Comparison of ENCODE assay signal across 17 cellular contexts in the genomic region with DNA sequence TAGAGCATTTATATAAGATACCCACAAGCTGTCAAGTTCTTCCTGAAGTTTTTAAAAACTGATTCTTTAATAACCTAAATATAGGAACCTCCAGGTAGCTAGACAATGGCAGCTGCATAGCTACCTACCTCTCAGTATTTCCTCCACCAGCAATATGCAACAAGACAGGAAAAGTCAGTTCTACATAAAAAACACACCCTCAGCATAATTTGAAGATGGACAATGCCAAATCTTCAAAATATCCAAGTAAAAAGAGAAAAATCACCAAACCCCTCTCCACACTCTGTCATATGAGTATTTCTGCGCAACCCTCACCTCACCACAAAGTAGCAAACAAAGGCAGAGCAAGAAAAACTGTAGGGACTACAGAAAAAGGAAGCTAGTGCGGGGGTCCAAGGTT. TPM values are rescaled to one million over a fixed set of nuclear protein-coding genes. Genes with fewer than 3 reads are reported as not detected.
A peak's percentile ranks its signal among the peaks of the same experiment; 100 is the strongest.
DNase-seq lines count a peak whose midpoint lies in the region; ATAC-seq and TF ChIP-seq lines count a peak whose summit lies in the region.
"Had no signal": no experiment of that assay in that cellular context is flagged by ENCODE, and none has a peak within 500 bp of the region (broad histone marks: within the 10 kb centered on the region; RNA-seq: fewer than 3 reads in every experiment).

No MANE protein-coding gene starts in this region.

- POLR2A ChIA-PET in Caco-2 (lab: Charles Lee), result no interaction called here

- peak overlapping the region; percentile 31 for H3K27ac Mint-ChIP-seq in activated T-cell treated with anti-CD3 and anti-CD28 coated beads, Interleukin-2, amount 50 U/mL, for 72 hours
- peak overlapping the region; percentile 55 for H3K27ac Mint-ChIP-seq in Caco-2 (ENCODE audit: unreplicated experiment)

- H3K27me3 ChIP-seq in Caco-2 (replicated peaks; ENCODE audit: control insufficient read depth, insufficient read depth, low read length), result no peaks in the 10 kb centered on the region
- H3K27me3 ChIP-seq in liver (ENCODE audit: control insufficient read depth in 4 of 4, insufficient read depth in 4 of 4, low read length in 3 of 4), result no peaks in the 10 kb centered on the region

- no peaks in the 10 kb centered on the region for H3K27me3 Mint-ChIP-seq in activated T-cell treated with anti-CD3 and anti-CD28 coated beads, Interleukin-2, amount 50 U/mL, for 72 hours (ENCODE audit: low read depth)
- no peaks in the 10 kb centered on the region for H3K27me3 Mint-ChIP-seq in activated T-cell treated with anti-CD3 and anti-CD28 coated beads, Interleukin-2, amount 50 U/mL, for 4 hours (ENCODE audit: low read depth)
- no peaks in the 10 kb centered on the region for H3K27me3 Mint-ChIP-seq in Caco-2 (ENCODE audit: insufficient read depth, unreplicated experiment)

- CTCF ChIA-PET in Caco-2 (lab: Charles Lee), result no interaction called here

- intact Hi-C loops in Caco-2 (cut with micrococcal nuclease; ENCODE audit: unreplicated experiment), result no loop called here

- no peak overlapping the region for H3K9ac ChIP-seq in liver (ENCODE audit: low read depth in 1 of 2, low read length in 2 of 2)

- H3K4me3 Mint-ChIP-seq in activated T-cell treated with anti-CD3 and anti-CD28 coated beads, Interleukin-2, amount 50 U/mL, for 72 hours, result no peak overlapping the region
- no peak overlapping the region for H3K4me3 Mint-ChIP-seq in activated T-cell treated with anti-CD3 and anti-CD28 coated beads, Interleukin-2, amount 50 U/mL, for 4 hours
- H3K4me3 Mint-ChIP-seq in Caco-2 (ENCODE audit: unreplicated experiment), result peak overlapping the region; percentile 2
- H3K4me3 Mint-ChIP-seq: CD4-positive, alpha-beta memory T cell; H9 had no signal

- H3K9me3 Mint-ChIP-seq in activated T-cell treated with anti-CD3 and anti-CD28 coated beads, Interleukin-2, amount 50 U/mL, for 72 hours, result no peaks in the 10 kb centered on the region
- no peaks in the 10 kb centered on the region for H3K9me3 Mint-ChIP-seq in activated T-cell treated with anti-CD3 and anti-CD28 coated beads, Interleukin-2, amount 50 U/mL, for 4 hours
- H3K9me3 Mint-ChIP-seq in Caco-2 (ENCODE audit: unreplicated experiment), result no peaks in the 10 kb centered on the region

- H3K9me3 ChIP-seq in Caco-2 (no peaks in the 10 kb centered on the region; the same call in 1 of the 2 replicates), liver (ENCODE audit: control insufficient read depth in 4 of 4, low read length in 3 of 4) (no peaks in the 10 kb centered on the region)

- no peak for ATAC-seq in activated T-cell treated with anti-CD3 and anti-CD28 coated beads, Interleukin-2, amount 50 U/mL, for 72 hours (replicated peaks in 1 of 2)
- no peak for ATAC-seq in activated T-cell treated with anti-CD3 and anti-CD28 coated beads, Interleukin-2, amount 50 U/mL, for 4 hours
- no peak for ATAC-seq in HG03139 (IDR thresholded peaks at IDR 0.05; ENCODE audit: unreplicated experiment)
- ATAC-seq: GM12878 had no signal

- H3K4me1 Mint-ChIP-seq in activated T-cell treated with anti-CD3 and anti-CD28 coated beads, Interleukin-2, amount 50 U/mL, for 72 hours (ENCODE audit: low read depth), result no peaks in the 10 kb centered on the region
- H3K4me1 Mint-ChIP-seq in activated T-cell treated with anti-CD3 and anti-CD28 coated beads, Interleukin-2, amount 50 U/mL, for 4 hours (ENCODE audit: low read depth), result peaks cover 12% of the 10 kb centered on the region
- H3K4me1 Mint-ChIP-seq in Caco-2 (ENCODE audit: low read depth, unreplicated experiment), result peaks cover 14% of the 10 kb centered on the region

- 90% methylated on average over 2 of the region's 2 CpGs for WGBS in liver

- TF ChIP-seq RAD21 in liver (IDR thresholded peaks at IDR 0.05), result no peak

- no peak for DNase-seq in activated T-cell treated with anti-CD3 and anti-CD28 coated beads, Interleukin-2, amount 50 U/mL, for 72 hours
- no peak for DNase-seq in activated T-cell treated with anti-CD3 and anti-CD28 coated beads, Interleukin-2, amount 50 U/mL, for 4 hours
- no peak for DNase-seq in Caco-2
- peak; percentile 14 for DNase-seq in RPMI8226
- no peak for DNase-seq in amniotic stem cell (lab: John Stamatoyannopoulos, UW)
- no peak for DNase-seq in NCI-H510A (lab: John Stamatoyannopoulos, UW)
- DNase-seq: AML-193; Calu3; CD4-positive, alpha-beta memory T cell; DMS79 treated with DMSO at 0.1 percent for 48 hours; EL; H9; KBM-7 had no signal

- no peak for TF ChIP-seq CTCF in Caco-2 (IDR thresholded peaks at IDR 0.05; ENCODE audit: insufficient read depth in 1 of 2, low read depth in 1 of 2, low read length in 1 of 2, severe bottlenecking in 1 of 2, unreplicated experiment in 1 of 2)
- TF ChIP-seq CTCF in liver (IDR thresholded peaks at IDR 0.05; ENCODE audit: low read depth, low read length, missing input control), result no peak

- H3K4me1 ChIP-seq in Caco-2 (peaks cover 28% of the 10 kb centered on the region), liver (ENCODE audit: control insufficient read depth in 4 of 4, insufficient read depth in 4 of 4, low read length in 3 of 4) (peaks cover 0 to 20% (median 5%) of the 10 kb centered on the region in 4 donors)

- H3K36me3 ChIP-seq in Caco-2 (ENCODE audit: control insufficient read depth, insufficient read depth, low read length) (no peaks in the 10 kb centered on the region; the same call in 1 of the 2 replicates), liver (ENCODE audit: control insufficient read depth in 4 of 4, insufficient read depth in 3 of 4, low read depth in 1 of 4, low read length in 3 of 4) (peaks cover 0 to under 1% (median 0%) of the 10 kb centered on the region in 4 donors)

- BruUV-seq in Caco-2 (replicated peaks; lab: Mats Ljungman, UMichigan), result no TSS peak

- H3K27ac ChIP-seq in liver (ENCODE audit: low read depth in 1 of 2, low read length in 2 of 2), result peak overlapping the region; percentile 56 to 92

- H3K4me3 ChIP-seq in Caco-2 (ENCODE audit: low read depth, low read length) (no peak overlapping the region), liver (ENCODE audit: low read depth in 1 of 3, low read length in 3 of 3) (no peak overlapping the region)
- H3K4me3 ChIP-seq: GM12878 had no signal

- H3K36me3 Mint-ChIP-seq in activated T-cell treated with anti-CD3 and anti-CD28 coated beads, Interleukin-2, amount 50 U/mL, for 72 hours (ENCODE audit: insufficient read depth in 2 of 2), result peaks cover 0 to 2% of the 10 kb centered on the region in 2 donors
- H3K36me3 Mint-ChIP-seq in activated T-cell treated with anti-CD3 and anti-CD28 coated beads, Interleukin-2, amount 50 U/mL, for 4 hours (ENCODE audit: insufficient read depth), result no peaks in the 10 kb centered on the region
- H3K36me3 Mint-ChIP-seq in Caco-2 (ENCODE audit: insufficient read depth, unreplicated experiment), result peaks cover 9% of the 10 kb centered on the region
- H3K36me3 Mint-ChIP-seq: CD14-positive monocyte had no signal

TF ChIP-seq in liver, 16 proteins besides CTCF, POLR2A, EP300 and RAD21 (continues in another document):
- TF ChIP-seq FOXA2 (IDR thresholded peaks at IDR 0.05), result no peak
- no peak for TF ChIP-seq FOXA1 (IDR thresholded peaks at IDR 0.05)
- no peak for TF ChIP-seq EGR1 (IDR thresholded peaks at IDR 0.05; ENCODE audit: low read depth in 2 of 2)
- TF ChIP-seq RXRA (IDR thresholded peaks at IDR 0.05), result no peak
- TF ChIP-seq JUND (IDR thresholded peaks at IDR 0.05), result no peak
- TF ChIP-seq, protein P1, sequence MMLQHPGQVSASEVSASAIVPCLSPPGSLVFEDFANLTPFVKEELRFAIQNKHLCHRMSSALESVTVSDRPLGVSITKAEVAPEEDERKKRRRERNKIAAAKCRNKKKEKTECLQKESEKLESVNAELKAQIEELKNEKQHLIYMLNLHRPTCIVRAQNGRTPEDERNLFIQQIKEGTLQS (IDR thresholded peaks at IDR 0.05), result no peak
- TF ChIP-seq YY1 (IDR thresholded peaks at IDR 0.05), result no peak
- TF ChIP-seq SP1 (IDR thresholded peaks at IDR 0.05), result no peak
- no peak for TF ChIP-seq ZBTB33 (IDR thresholded peaks at IDR 0.05)
- TF ChIP-seq NR2F2 (IDR thresholded peaks at IDR 0.05), result no peak

RNA-seq across cellular contexts. Expression of gene GTF3C3, which starts 51.4 kb away (rescaled TPM):
- 10 to 100 TPM; 57.2 to 61.2 TPM for total RNA-seq in activated T-cell treated with anti-CD3 and anti-CD28 coated beads, Interleukin-2, amount 50 U/mL, for 72 hours
- 10 to 100 TPM; 47.7 to 62.0 (median 54.7) TPM for total RNA-seq in activated T-cell treated with anti-CD3 and anti-CD28 coated beads, Interleukin-2, amount 50 U/mL, for 4 hours
- total RNA-seq in Caco-2 (2022) (59.4 and 64.4 TPM in 2 replicates), liver (10 to 100 TPM; 23.2 to 25.0 TPM)
- 1 to 10 TPM; 4.2 to 8.0 TPM for polyA plus RNA-seq in liver
